Comparison of ENCODE assay signal across 1 cellular context in genomic region chr13:25692156-25692555, GRCh38.
A peak's percentile ranks its signal among the peaks of the same experiment; 100 is the strongest.
TF ChIP-seq lines count a peak whose summit lies in the region.

No MANE protein-coding gene starts in this region.

TF ChIP-seq in GM23338, 12 proteins besides CTCF, POLR2A, EP300 and RAD21 (continued from another document):
- TF ChIP-seq ZNF462 (CRISPR knock-in tag; IDR thresholded peaks at IDR 0.05), result peak; percentile 5; the same call in 1 of the 2 replicates
